8 cellular contexts compared by ENCODE assay signal in genomic region chr3:16600771-16601538, GRCh38. TPM values are rescaled to one million over a fixed set of nuclear protein-coding genes. Genes with fewer than 3 reads are reported as not detected.
DNase-seq lines count a peak whose midpoint lies in the region; ATAC-seq and TF ChIP-seq lines count a peak whose summit lies in the region.

No MANE protein-coding gene starts in this region.

- H3K9me3 ChIP-seq in DOHH2 (ENCODE audit: control insufficient read depth, insufficient read depth, low read length) (no peaks in the 10 kb centered on the region), IMR-90 (ENCODE audit: control insufficient read depth, insufficient read depth, low read length) (no peaks in the 10 kb centered on the region), PC-9 (ENCODE audit: insufficient read depth, low read depth) (no peaks in the 10 kb centered on the region)

- no peaks in the 10 kb centered on the region for H3K9me1 ChIP-seq in IMR-90 (ENCODE audit: insufficient read depth, low read length)

- peak; percentile 81 for DNase-seq in IMR-90
- DNase-seq in PC-9 = peak; percentile 41 to 60
- peak; percentile 80 for DNase-seq in activated T-cell treated with anti-CD3 and anti-CD28 coated beads, Interleukin-2, amount 50 U/mL, for 24 hours
- DNase-seq in fibroblast of gingiva (ENCODE audit: low read depth) = peak; percentile 72
- peak; percentile 83 for DNase-seq in nephron progenitor cell
- DNase-seq in stimulated activated naive B cell treated with anti-CD40 and anti-IgM and Interleukin-4, amounts not matched to agents 10 μg/mL and 1 μg/mL and 100 μg/mL, for 72 hours = peak; percentile 39

- H2AFZ ChIP-seq in IMR-90 (replicated peaks; ENCODE audit: low read length, poor library complexity) = no peak overlapping the region
- H2AFZ ChIP-seq in PC-9 = peak overlapping the region; percentile 73

- no peak overlapping the region for H2AK5ac ChIP-seq in IMR-90 (ENCODE audit: low read depth, low read length)

- no peaks in the 10 kb centered on the region for H3K36me3 ChIP-seq in DOHH2 (ENCODE audit: control insufficient read depth, low read length)
- no peaks in the 10 kb centered on the region for H3K36me3 ChIP-seq in IMR-90 (ENCODE audit: control insufficient read depth, insufficient read depth, low read length)
- H3K36me3 ChIP-seq in PC-9 (ENCODE audit: low read depth) = no peaks in the 10 kb centered on the region

- H3K79me1 ChIP-seq in IMR-90 (ENCODE audit: low read depth in 1 of 2, low read length in 2 of 2) = no peaks in the 10 kb centered on the region

- peaks cover 23% of the 10 kb centered on the region for H3K4me1 Mint-ChIP-seq in activated T-cell treated with anti-CD3 and anti-CD28 coated beads, Interleukin-2, amount 50 U/mL, for 24 hours (ENCODE audit: low read depth)
- H3K4me1 Mint-ChIP-seq in nephron progenitor cell = no peaks in the 10 kb centered on the region
- H3K4me1 Mint-ChIP-seq in stimulated activated naive B cell treated with anti-CD40 and anti-IgM and Interleukin-4, amounts not matched to agents 10 μg/mL and 1 μg/mL and 100 μg/mL, for 72 hours = peaks cover 5 to 13% of the 10 kb centered on the region in 2 donors

- in situ Hi-C loops in IMR-90 (cut with MboI; ENCODE audit: low sequenced_read_pairs) = loop anchor here (5.0 kb wide), 1 partner anchor 636 kb away; no protein-coding TSS in a partner anchor

- no peak overlapping the region for H2BK120ac ChIP-seq in IMR-90 (ENCODE audit: low read depth, low read length)

- peak overlapping the region; percentile 31 for H3K4me2 ChIP-seq in DOHH2 (ENCODE audit: low read length)
- no peak overlapping the region for H3K4me2 ChIP-seq in IMR-90 (ENCODE audit: low read depth, low read length)
- H3K4me2 ChIP-seq in PC-9 = peak overlapping the region; percentile 47

- H2BK20ac ChIP-seq in IMR-90 (ENCODE audit: low read depth, low read length) = no peak overlapping the region

- H4K20me1 ChIP-seq in DOHH2 (ENCODE audit: control insufficient read depth, insufficient read depth, low read depth, low read length) (no peaks in the 10 kb centered on the region), IMR-90 (ENCODE audit: insufficient read depth, low read length) (no peaks in the 10 kb centered on the region), PC-9 (ENCODE audit: insufficient read depth) (no peaks in the 10 kb centered on the region)

- H3K27ac Mint-ChIP-seq in activated T-cell treated with anti-CD3 and anti-CD28 coated beads, Interleukin-2, amount 50 U/mL, for 24 hours = no peak overlapping the region
- H3K27ac Mint-ChIP-seq in nephron progenitor cell = no peak overlapping the region
- no peak overlapping the region for H3K27ac Mint-ChIP-seq in stimulated activated naive B cell treated with anti-CD40 and anti-IgM and Interleukin-4, amounts not matched to agents 10 μg/mL and 1 μg/mL and 100 μg/mL, for 72 hours

- H4K91ac ChIP-seq in IMR-90 (ENCODE audit: insufficient read depth, low read depth, low read length) = no peak overlapping the region

- no peak overlapping the region for H3K18ac ChIP-seq in IMR-90 (ENCODE audit: low read depth, low read length)

- no peak overlapping the region for H2AK9ac ChIP-seq in IMR-90 (replicated peaks; ENCODE audit: low read depth, low read length, poor library complexity)

- no peak overlapping the region for H4K5ac ChIP-seq in IMR-90 (ENCODE audit: low read depth, low read length)

- TF ChIP-seq RAD21 in IMR-90 (IDR thresholded peaks at IDR 0.05; ENCODE audit: low read length) = peak; percentile 91

- no CpG with 5 or more reads among the region's 7 CpGs for WGBS in IMR-90 (ENCODE audit: extremely low coverage in 2 of 2, insufficient read length in 1 of 2), 2 experiments

- TF ChIP-seq CTCF in DOHH2 (IDR thresholded peaks at IDR 0.05; ENCODE audit: low read depth, low read length, poor library complexity, severe bottlenecking) = peak; percentile 73
- peak; percentile 88 for TF ChIP-seq CTCF in IMR-90 (conservative IDR thresholded peaks at IDR 0.05; ENCODE audit: low read depth, low read length)
- peak; percentile 97 for TF ChIP-seq CTCF in PC-9 (conservative IDR thresholded peaks at IDR 0.05)
- TF ChIP-seq CTCF in nephron progenitor cell (IDR thresholded peaks at IDR 0.05) = peak; percentile 88

- H3K4me3 ChIP-seq in DOHH2 (ENCODE audit: low read length) = no peak overlapping the region
- no peak overlapping the region for H3K4me3 ChIP-seq in IMR-90 (ENCODE audit: insufficient read depth, low read depth, low read length)
- no peak overlapping the region for H3K4me3 ChIP-seq in PC-9

- H3K36me3 Mint-ChIP-seq in activated T-cell treated with anti-CD3 and anti-CD28 coated beads, Interleukin-2, amount 50 U/mL, for 24 hours (ENCODE audit: low read depth) = no peaks in the 10 kb centered on the region
- no peaks in the 10 kb centered on the region for H3K36me3 Mint-ChIP-seq in nephron progenitor cell (ENCODE audit: low read depth)
- peaks cover 0 to 2% of the 10 kb centered on the region in 2 donors for H3K36me3 Mint-ChIP-seq in stimulated activated naive B cell treated with anti-CD40 and anti-IgM and Interleukin-4, amounts not matched to agents 10 μg/mL and 1 μg/mL and 100 μg/mL, for 72 hours

- TF ChIP-seq POLR2A in IMR-90 (IDR thresholded peaks at IDR 0.05; ENCODE audit: low read depth, low read length) = no peak

- H3K9me3 Mint-ChIP-seq in activated T-cell treated with anti-CD3 and anti-CD28 coated beads, Interleukin-2, amount 50 U/mL, for 24 hours = no peaks in the 10 kb centered on the region
- peaks cover 9% of the 10 kb centered on the region for H3K9me3 Mint-ChIP-seq in nephron progenitor cell
- H3K9me3 Mint-ChIP-seq in stimulated activated naive B cell treated with anti-CD40 and anti-IgM and Interleukin-4, amounts not matched to agents 10 μg/mL and 1 μg/mL and 100 μg/mL, for 72 hours = peaks cover 0 to 3% of the 10 kb centered on the region in 2 donors

- ATAC-seq in IMR-90 (ENCODE audit: low read depth) (peak; percentile 79), GM19023 (IDR thresholded peaks at IDR 0.05; ENCODE audit: unreplicated experiment) (no peak)
- peak; percentile 46 to 69 for ATAC-seq in stimulated activated naive B cell treated with anti-CD40 and anti-IgM and Interleukin-4, amounts not matched to agents 10 μg/mL and 1 μg/mL and 100 μg/mL, for 72 hours (replicated peaks)

- H4K8ac ChIP-seq in IMR-90 (ENCODE audit: low read depth in 2 of 2, low read length in 2 of 2) = no peak overlapping the region

- BruUV-seq in IMR-90 (replicated peaks; lab: Mats Ljungman, UMichigan) = no TSS peak
- BruUV-seq in PC-9 (replicated peaks; lab: Mats Ljungman, UMichigan) = no TSS peak

- no peaks in the 10 kb centered on the region; the same call in 1 of the 2 replicates for H3F3A ChIP-seq in DOHH2 (ENCODE audit: control insufficient read depth, insufficient read depth)
- H3F3A ChIP-seq in PC-9 (ENCODE audit: insufficient read depth, low read depth) = peaks cover 9% of the 10 kb centered on the region; the same call in 1 of the 2 replicates

- dilution Hi-C loops in IMR-90 (cut with HindIII; ENCODE audit: low sequenced_read_pairs, unreplicated experiment) = loop anchor here (25.0 kb wide), 1 partner anchor 586 kb away; no protein-coding TSS in a partner anchor

- H3K27me3 ChIP-seq in DOHH2 (ENCODE audit: control insufficient read depth, low read length) (no peaks in the 10 kb centered on the region), IMR-90 (ENCODE audit: control insufficient read depth, insufficient read depth, low read length) (peaks cover 3% of the 10 kb centered on the region), PC-9 (ENCODE audit: insufficient read depth, low read depth) (no peaks in the 10 kb centered on the region)

- H3K4me3 Mint-ChIP-seq in activated T-cell treated with anti-CD3 and anti-CD28 coated beads, Interleukin-2, amount 50 U/mL, for 24 hours = no peak overlapping the region
- H3K4me3 Mint-ChIP-seq in nephron progenitor cell = no peak overlapping the region
- no peak overlapping the region for H3K4me3 Mint-ChIP-seq in stimulated activated naive B cell treated with anti-CD40 and anti-IgM and Interleukin-4, amounts not matched to agents 10 μg/mL and 1 μg/mL and 100 μg/mL, for 72 hours

- H2BK15ac ChIP-seq in IMR-90 (ENCODE audit: low read depth, low read length) = no peak overlapping the region

- intact Hi-C loops in IMR-90 (cut with micrococcal nuclease) = loop anchor here (1.0 to 5.0 kb wide), 5 partner anchors 432 to 1786 kb away; no protein-coding TSS in a partner anchor
- intact Hi-C loops in PC-9 (cut with micrococcal nuclease; ENCODE audit: unreplicated experiment) = loop anchor here (1.0 kb wide), 4 partner anchors 311 to 812 kb away; no protein-coding TSS in a partner anchor

- H3K9me2 ChIP-seq in DOHH2 (replicated peaks; ENCODE audit: control insufficient read depth, low read length) (no peaks in the 10 kb centered on the region), PC-9 (ENCODE audit: insufficient read depth) (no peaks in the 10 kb centered on the region)

- no peak overlapping the region for H3K56ac ChIP-seq in IMR-90 (ENCODE audit: extremely low read depth, insufficient read depth, low read length)

- no peaks in the 10 kb centered on the region for H3K79me2 ChIP-seq in DOHH2 (ENCODE audit: control insufficient read depth, low read length)
- H3K79me2 ChIP-seq in PC-9 (ENCODE audit: low read depth) = no peaks in the 10 kb centered on the region

- CTCF ChIA-PET in IMR-90 (lab: Yijun Ruan, JAX) (interaction anchor here (0.5 to 1.0 kb wide), 5 partner anchors 13 to 631 kb away, joined by 3 read pairs; no protein-coding TSS in a partner anchor), PC-9 (lab: Charles Lee) (interaction anchor here (0.6 kb wide), 3 partner anchors 29 to 1240 kb away, joined by 3 to 4 read pairs (median 4); no protein-coding TSS in a partner anchor)

- H3K14ac ChIP-seq in IMR-90 (replicated peaks; ENCODE audit: low read depth, low read length) = no peak overlapping the region

- H2BK5ac ChIP-seq in IMR-90 (ENCODE audit: low read depth, low read length, poor library complexity, severe bottlenecking) = no peak overlapping the region

- no peak overlapping the region for H3K9ac ChIP-seq in IMR-90 (ENCODE audit: low read depth, low read length)

- H3K27me3 Mint-ChIP-seq in activated T-cell treated with anti-CD3 and anti-CD28 coated beads, Interleukin-2, amount 50 U/mL, for 24 hours = peaks cover 20% of the 10 kb centered on the region
- peaks cover 5% of the 10 kb centered on the region for H3K27me3 Mint-ChIP-seq in nephron progenitor cell (ENCODE audit: low read depth, poor library complexity)
- peaks cover 0 to 3% of the 10 kb centered on the region in 2 donors for H3K27me3 Mint-ChIP-seq in stimulated activated naive B cell treated with anti-CD40 and anti-IgM and Interleukin-4, amounts not matched to agents 10 μg/mL and 1 μg/mL and 100 μg/mL, for 72 hours

- no peak overlapping the region for H3K27ac ChIP-seq in DOHH2 (ENCODE audit: low read depth, low read length)
- H3K27ac ChIP-seq in IMR-90 (ENCODE audit: insufficient read depth, low read length) = no peak overlapping the region
- no peak overlapping the region for H3K27ac ChIP-seq in PC-9

- no peak overlapping the region for H3K4ac ChIP-seq in IMR-90 (ENCODE audit: low read depth, low read length)

- POLR2A ChIA-PET in IMR-90 (lab: Charles Lee; ENCODE audit: unreplicated experiment) = no interaction called here
- POLR2A ChIA-PET in PC-9 (lab: Charles Lee; ENCODE audit: unreplicated experiment) = no interaction called here

- no peak overlapping the region for H3K23ac ChIP-seq in IMR-90 (ENCODE audit: low read depth, low read length)

- H3K4me1 ChIP-seq in DOHH2 (ENCODE audit: control insufficient read depth, low read length) = no peaks in the 10 kb centered on the region
- H3K4me1 ChIP-seq in IMR-90 (ENCODE audit: control insufficient read depth, insufficient read depth, low read length) = no peaks in the 10 kb centered on the region
- peaks cover 8% of the 10 kb centered on the region for H3K4me1 ChIP-seq in PC-9 (replicated peaks; ENCODE audit: insufficient read depth)

RNA-seq across cellular contexts. Expression of gene DAZL, which starts 4.3 kb away (rescaled TPM):
- total RNA-seq in IMR-90 (2012; rRNA removed) = not detected in 2 replicates
- not detected in 2 replicates for polyA plus RNA-seq in IMR-90 (2012; rRNA removed)
- polyA plus RNA-seq in IMR-90 (2012; cell fraction: cytosol; rRNA removed) = not detected in 2 replicates
- polyA plus RNA-seq in IMR-90 (2012; cell fraction: nucleus; rRNA removed; ENCODE audit: low replicate concordance) = not detected in 2 replicates
- not detected in 2 replicates for total RNA-seq in PC-9 (2021)
